Comparison of ENCODE assay signal across 25 cellular contexts in genomic region chr16:12431547-12431946, GRCh38.
"Had no signal": no experiment of that assay in that cellular context is flagged by ENCODE, and none has a peak within 500 bp of the region (broad histone marks: within the 10 kb centered on the region; RNA-seq: fewer than 3 reads in every experiment).

No MANE protein-coding gene starts in this region.

- H3K27me3 ChIP-seq: dorsolateral prefrontal cortex, neutrophil, right lobe of liver, tibial nerve, upper lobe of left lung had no signal

- H3K4me1 ChIP-seq: parathyroid adenoma, right lobe of liver, upper lobe of left lung had no signal

- H2AFZ ChIP-seq: parathyroid adenoma had no signal

- H3K9me3 Mint-ChIP-seq: naive thymus-derived CD8-positive, alpha-beta T cell; neural crest cell; stimulated activated effector memory CD8-positive, alpha-beta T cell treated with anti-CD3 and anti-CD28 coated beads, Interleukin-12 subunit alpha, Interleukin-12 subunit beta, amount 100 ng/mL, for 72 hours; stimulated activated naive CD8-positive, alpha-beta T cell treated with anti-CD3 and anti-CD28 coated beads, Interleukin-15, Interleukin-2, amounts not matched to agents 100 ng/mL and 50 ng/mL, for 24 hours had no signal

- H3K27ac ChIP-seq: dorsolateral prefrontal cortex, neutrophil, parathyroid adenoma, right lobe of liver, thoracic aorta, tibial nerve, upper lobe of left lung had no signal

- H3K9ac ChIP-seq: parathyroid adenoma had no signal

- H3K27me3 Mint-ChIP-seq: naive thymus-derived CD8-positive, alpha-beta T cell; progenitor cell of endocrine pancreas; stimulated activated naive CD8-positive, alpha-beta T cell treated with anti-CD3 and anti-CD28 coated beads, Interleukin-15, Interleukin-2, amounts not matched to agents 100 ng/mL and 50 ng/mL, for 24 hours had no signal

- H3K36me3 Mint-ChIP-seq: naive thymus-derived CD8-positive, alpha-beta T cell; stimulated activated effector memory CD8-positive, alpha-beta T cell treated with anti-CD3 and anti-CD28 coated beads, Interleukin-12 subunit alpha, Interleukin-12 subunit beta, amount 100 ng/mL, for 72 hours had no signal

- H3K36me3 ChIP-seq: neutrophil, right lobe of liver, thoracic aorta, tibial nerve, upper lobe of left lung had no signal

- H3K4me3 ChIP-seq: dorsolateral prefrontal cortex, lung, right lobe of liver, smooth muscle cell, thoracic aorta, tibial nerve, upper lobe of left lung had no signal

- H3K9me3 ChIP-seq: neutrophil, right lobe of liver, thoracic aorta, tibial nerve, upper lobe of left lung had no signal

- H3K4me2 ChIP-seq: smooth muscle cell had no signal

- H3K4me3 Mint-ChIP-seq: naive thymus-derived CD8-positive, alpha-beta T cell; neural crest cell; stimulated activated effector memory CD8-positive, alpha-beta T cell treated with anti-CD3 and anti-CD28 coated beads, Interleukin-12 subunit alpha, Interleukin-12 subunit beta, amount 100 ng/mL, for 72 hours; stimulated activated naive CD8-positive, alpha-beta T cell treated with anti-CD3 and anti-CD28 coated beads, Interleukin-15, Interleukin-2, amounts not matched to agents 100 ng/mL and 50 ng/mL, for 24 hours had no signal

- DNase-seq: dorsolateral prefrontal cortex; effector CD4-positive, alpha-beta T cell; hypothalamus; mesenchymal stem cell; midbrain; naive thymus-derived CD8-positive, alpha-beta T cell; right lobe of liver; stimulated activated CD4-positive, alpha-beta T cell treated with anti-CD3 and anti-CD28 coated beads, Interleukin-12 subunit alpha, Interleukin-12 subunit beta, amount 100 ng/mL, for 4 hours; stimulated activated CD4-positive, alpha-beta T cell treated with anti-CD3 and anti-CD28 coated beads, Interleukin-1b, Interleukin-23, amount 100 ng/mL, for 48 hours; stimulated activated CD4-positive, alpha-beta T cell treated with anti-CD3 and anti-CD28 coated beads, Interleukin-4, amount 100 ng/mL, for 1 hour; upper lobe of left lung had no signal

- ATAC-seq: left lobe of liver; naive thymus-derived CD8-positive, alpha-beta T cell; stimulated activated effector memory CD8-positive, alpha-beta T cell treated with anti-CD3 and anti-CD28 coated beads, Interleukin-12 subunit alpha, Interleukin-12 subunit beta, amount 100 ng/mL, for 72 hours had no signal

- FAIRE-seq: colon, keratinocyte, urothelium cell line had no signal

- H3K27ac Mint-ChIP-seq: progenitor cell of endocrine pancreas; stimulated activated naive CD8-positive, alpha-beta T cell treated with anti-CD3 and anti-CD28 coated beads, Interleukin-15, Interleukin-2, amounts not matched to agents 100 ng/mL and 50 ng/mL, for 24 hours had no signal
